22 cellular contexts compared by ENCODE assay signal in genomic region chr10:61825001-61825400, GRCh38.
DNase-seq lines count a peak whose midpoint lies in the region; ATAC-seq and TF ChIP-seq lines count a peak whose summit lies in the region.
"Had no signal": no experiment of that assay in that cellular context is flagged by ENCODE, and none has a peak within 500 bp of the region (broad histone marks: within the 10 kb centered on the region; RNA-seq: fewer than 3 reads in every experiment).

No MANE protein-coding gene starts in this region.

- H3K4me3 ChIP-seq in GM23338 = no peak overlapping the region
- no peak overlapping the region for H3K4me3 ChIP-seq in HEK293 (ENCODE audit: low read depth, low read length)
- H3K4me3 ChIP-seq in Panc1 (ENCODE audit: low read depth in 2 of 2, low read length in 2 of 2) = no peak overlapping the region
- H3K4me3 ChIP-seq in left lung = no peak overlapping the region
- no peak overlapping the region for H3K4me3 ChIP-seq in uterus
- H3K4me3 ChIP-seq: GM23248, HAP-1, SJSA1 had no signal

- H3F3A ChIP-seq in GM23338 (replicated peaks; ENCODE audit: low read depth) = no peaks in the 10 kb centered on the region

- no peak for TF ChIP-seq CTCF in GM23338 (conservative IDR thresholded peaks at IDR 0.05; ENCODE audit: low read depth in 2 of 2)
- no peak for TF ChIP-seq CTCF in HEK293 (tag by site-specific recombination; IDR thresholded peaks at IDR 0.05)
- no peak for TF ChIP-seq CTCF in Panc1 (IDR thresholded peaks at IDR 0.05)
- no peak for TF ChIP-seq CTCF in left lung (IDR thresholded peaks at IDR 0.05)
- no peak for TF ChIP-seq CTCF in uterus (IDR thresholded peaks at IDR 0.05)

- BruUV-seq in Panc1 (replicated peaks; lab: Mats Ljungman, UMichigan) = no TSS peak

- no peak overlapping the region for H2AFZ ChIP-seq in GM23338
- H2AFZ ChIP-seq: GM23248 had no signal

- TF ChIP-seq POLR2A in uterus (IDR thresholded peaks at IDR 0.05) = no peak

- peaks cover 5% of the 10 kb centered on the region for H3K4me1 Mint-ChIP-seq in GM23338
- H3K4me1 Mint-ChIP-seq: CD4-positive, alpha-beta memory T cell; T-cell had no signal

- H3K4me1 ChIP-seq in GM23338 (ENCODE audit: insufficient read depth) (no peaks in the 10 kb centered on the region), HEK293 (ENCODE audit: control insufficient read depth, insufficient read depth, low read length) (no peaks in the 10 kb centered on the region), Panc1 (ENCODE audit: control insufficient read depth, insufficient read depth, low read length) (peaks cover 16% of the 10 kb centered on the region; the same call in 1 of the 2 replicates), left lung (no peaks in the 10 kb centered on the region), uterus (no peaks in the 10 kb centered on the region)
- H3K4me1 ChIP-seq: HAP-1 had no signal

- H3K27ac ChIP-seq in GM23338 (ENCODE audit: low read depth) (no peak overlapping the region), HEK293 (ENCODE audit: extremely low read depth, low read depth, low read length) (no peak overlapping the region), Panc1 (ENCODE audit: low read length) (peak overlapping the region; percentile 73), left lung (peak overlapping the region; percentile 54 to 67), uterus (no peak overlapping the region)
- H3K27ac ChIP-seq: GM23248, SJSA1 had no signal

- intact Hi-C loops in Panc1 (cut with micrococcal nuclease; ENCODE audit: unreplicated experiment) = no loop called here
- intact Hi-C loops in left lung (cut with DNase I) = no loop called here
- intact Hi-C loops in uterus (cut with DNase I; ENCODE audit: low total_unique reads) = no loop called here

- H4K20me1 ChIP-seq in GM23338 (replicated peaks; ENCODE audit: insufficient read depth) = no peaks in the 10 kb centered on the region

- no peaks in the 10 kb centered on the region for H3K36me3 ChIP-seq in GM23338 (ENCODE audit: insufficient read depth)
- no peaks in the 10 kb centered on the region for H3K36me3 ChIP-seq in HEK293 (ENCODE audit: control insufficient read depth in 2 of 2, insufficient read depth in 1 of 2, low read length in 2 of 2)
- no peaks in the 10 kb centered on the region for H3K36me3 ChIP-seq in Panc1 (ENCODE audit: control insufficient read depth, insufficient read depth, low read length)
- no peaks in the 10 kb centered on the region for H3K36me3 ChIP-seq in left lung
- no peaks in the 10 kb centered on the region for H3K36me3 ChIP-seq in uterus
- H3K36me3 ChIP-seq: HAP-1, SJSA1 had no signal

- peaks cover 7% of the 10 kb centered on the region; the same call in 1 of the 2 replicates for H3K9me2 ChIP-seq in GM23338 (ENCODE audit: insufficient read depth)

- H3K4me3 Mint-ChIP-seq in GM23338 = no peak overlapping the region
- H3K4me3 Mint-ChIP-seq: CD4-positive, alpha-beta memory T cell; IgD-negative memory B cell; T-cell had no signal

- peak; percentile 14 for DNase-seq in GM23338 (ENCODE audit: low spot score)
- no peak for DNase-seq in Panc1 (ENCODE audit: low read depth, low spot score)
- no peak for DNase-seq in left lung
- no peak for DNase-seq in uterus
- no peak for DNase-seq in HPDE6-E6E7 (ENCODE audit: extremely low spot score)
- DNase-seq: C1 segment of cervical spinal cord; CD4-positive, alpha-beta memory T cell; COR-L47; GM23248; NCI-H1092 treated with DMSO at 0.1 percent for 48 hours; NCI-H1436; NCI-H187 treated with DMSO at 0.1 percent for 48 hours; NCI-H2227 treated with DMSO at 0.1 percent for 48 hours; NCI-H526 treated with DMSO at 0.1 percent for 48 hours; OCI-M1; T-cell had no signal

- no peaks in the 10 kb centered on the region for H3K79me2 ChIP-seq in GM23338 (replicated peaks; ENCODE audit: insufficient read depth)

- H3K9me3 ChIP-seq in HEK293 (ENCODE audit: control insufficient read depth, insufficient read depth, low read depth, low read length) = no peaks in the 10 kb centered on the region
- H3K9me3 ChIP-seq in Panc1 (ENCODE audit: control insufficient read depth, insufficient read depth, low read depth, low read length) = no peaks in the 10 kb centered on the region
- no peaks in the 10 kb centered on the region for H3K9me3 ChIP-seq in left lung
- H3K9me3 ChIP-seq in uterus = no peaks in the 10 kb centered on the region
- H3K9me3 ChIP-seq: HAP-1, SJSA1 had no signal

- no peak; the same call in 2 of the 3 replicates for ATAC-seq in GM23338
- no peak for ATAC-seq in Panc1
- no peak for ATAC-seq in left lung
- no peak for ATAC-seq in HG03460 (IDR thresholded peaks at IDR 0.05; ENCODE audit: unreplicated experiment)
- ATAC-seq in HG03196 (IDR thresholded peaks at IDR 0.05; ENCODE audit: unreplicated experiment) = no peak
- ATAC-seq: T-cell had no signal

- no peaks in the 10 kb centered on the region for H3K36me3 Mint-ChIP-seq in GM23338 (ENCODE audit: low read depth)
- H3K36me3 Mint-ChIP-seq: CD4-positive, alpha-beta memory T cell; T-cell had no signal

- H3K27me3 ChIP-seq in GM23338 (ENCODE audit: insufficient read depth) (no peaks in the 10 kb centered on the region), Panc1 (ENCODE audit: control insufficient read depth, insufficient read depth, low read length) (no peaks in the 10 kb centered on the region), left lung (no peaks in the 10 kb centered on the region), uterus (no peaks in the 10 kb centered on the region)
- H3K27me3 ChIP-seq: SJSA1 had no signal

- no peak overlapping the region for H3K27ac Mint-ChIP-seq in GM23338
- H3K27ac Mint-ChIP-seq: CD4-positive, alpha-beta memory T cell; IgD-negative memory B cell; T-cell had no signal

- H3K9me3 Mint-ChIP-seq in GM23338 = no peaks in the 10 kb centered on the region
- H3K9me3 Mint-ChIP-seq: CD4-positive, alpha-beta memory T cell; IgD-negative memory B cell; T-cell had no signal

- peaks cover 4% of the 10 kb centered on the region for H3K27me3 Mint-ChIP-seq in GM23338 (ENCODE audit: insufficient read depth, low read depth, poor library complexity)
- H3K27me3 Mint-ChIP-seq: CD4-positive, alpha-beta memory T cell; IgD-negative memory B cell; T-cell had no signal

- POLR2A ChIA-PET in HEK293 (lab: Yijun Ruan, JAX) (no interaction called here), Panc1 (lab: Charles Lee) (no interaction called here)

- no peak overlapping the region for H3K4me2 ChIP-seq in GM23338

- in situ Hi-C loops in Panc1 (cut with HindIII; ENCODE audit: low pct_unique_long_range_greater_than_20kb, low sequenced_read_pairs) = no loop called here

- CTCF ChIA-PET in HEK293 (lab: Yijun Ruan, JAX) = interaction anchor here (2.6 kb wide), 1 partner anchor 10 kb away, joined by 7 read pairs; no protein-coding TSS in a partner anchor
- CTCF ChIA-PET in Panc1 (lab: Charles Lee) = no interaction called here

TF ChIP-seq in HEK293, 187 proteins besides CTCF, POLR2A, EP300 and RAD21 (continues in another document):
- no peak for TF ChIP-seq ZNF391 (tag by site-specific recombination; IDR thresholded peaks at IDR 0.05; ENCODE audit: borderline replicate concordance, low read depth)
- TF ChIP-seq, protein P1, sequence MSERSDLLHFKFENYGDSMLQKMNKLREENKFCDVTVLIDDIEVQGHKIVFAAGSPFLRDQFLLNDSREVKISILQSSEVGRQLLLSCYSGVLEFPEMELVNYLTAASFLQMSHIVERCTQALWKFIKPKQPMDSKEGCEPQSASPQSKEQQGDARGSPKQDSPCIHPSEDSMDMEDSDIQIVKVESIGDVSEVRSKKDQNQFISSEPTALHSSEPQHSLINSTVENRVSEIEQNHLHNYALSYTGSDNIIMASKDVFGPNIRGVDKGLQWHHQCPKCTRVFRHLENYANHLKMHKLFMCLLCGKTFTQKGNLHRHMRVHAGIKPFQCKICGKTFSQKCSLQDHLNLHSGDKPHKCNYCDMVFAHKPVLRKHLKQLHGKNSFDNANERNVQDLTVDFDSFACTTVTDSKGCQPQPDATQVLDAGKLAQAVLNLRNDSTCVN (tag by site-specific recombination; optimal IDR thresholded peaks at IDR 0.05) = no peak
- TF ChIP-seq ZBTB49 (tag by site-specific recombination; IDR thresholded peaks at IDR 0.05; ENCODE audit: low read depth) = no peak
- TF ChIP-seq ZNF433 (tag by site-specific recombination; IDR thresholded peaks at IDR 0.05; ENCODE audit: low read depth) = no peak
- peak; percentile 78; the same call in 1 of the 2 replicates for TF ChIP-seq ZNF23 (tag by site-specific recombination; IDR thresholded peaks at IDR 0.05; ENCODE audit: borderline replicate concordance)
- TF ChIP-seq PRDM1 (tag by site-specific recombination; IDR thresholded peaks at IDR 0.05) = no peak
- TF ChIP-seq ZNF701 (tag by site-specific recombination; IDR thresholded peaks at IDR 0.05) = no peak
- no peak for TF ChIP-seq HIC1 (tag by site-specific recombination; IDR thresholded peaks at IDR 0.05)

Comparison
In these comparisons a context has a peak if more than half of its experiments do, and no peak if none do; other contexts are left out.
1. H3K27ac ChIP-seq: peak in Panc1 (single experiment) and left lung (2 of 2); none in GM23338 (single experiment), HEK293 (single experiment) and uterus (0 of 2).